Comparison of ENCODE assay signal across 8 cellular contexts in genomic region chr17:2259769-2260536, GRCh38. TPM values are rescaled to one million over a fixed set of nuclear protein-coding genes. Genes with fewer than 3 reads are reported as not detected.
A peak's percentile ranks its signal among the peaks of the same experiment; 100 is the strongest.
DNase-seq lines count a peak whose midpoint lies in the region; ATAC-seq lines count a peak whose summit lies in the region.

No MANE protein-coding gene starts in this region.

- H3K4me3 Mint-ChIP-seq in activated T-cell treated with anti-CD3 and anti-CD28 coated beads, Interleukin-2, amount 50 U/mL, for 4 hours, result peak overlapping the region; percentile 36
- H3K4me3 Mint-ChIP-seq in naive thymus-derived CD8-positive, alpha-beta T cell, result peak overlapping the region; percentile 58 to 84 (median 76)

- peaks cover 66% of the 10 kb centered on the region for H3K4me1 Mint-ChIP-seq in activated T-cell treated with anti-CD3 and anti-CD28 coated beads, Interleukin-2, amount 50 U/mL, for 4 hours (ENCODE audit: low read depth)
- peaks cover 25 to 76% (median 68%) of the 10 kb centered on the region in 4 donors for H3K4me1 Mint-ChIP-seq in naive thymus-derived CD8-positive, alpha-beta T cell

- H3K9me3 ChIP-seq in right cardiac atrium (ENCODE audit: control insufficient read depth, low read length), result no peaks in the 10 kb centered on the region

- DNase-seq in activated T-cell treated with anti-CD3 and anti-CD28 coated beads, Interleukin-2, amount 50 U/mL, for 4 hours, result peak; percentile 57
- peak in 8 of 10 donors; percentile 31 to 66 (median 56) for DNase-seq in naive thymus-derived CD8-positive, alpha-beta T cell
- DNase-seq in NCI-H345 (lab: John Stamatoyannopoulos, UW), result no peak
- DNase-seq in NCI-H1930 (lab: John Stamatoyannopoulos, UW), result no peak
- no peak for DNase-seq in NCI-H2029 treated with DMSO at 0.1 percent for 48 hours (lab: John Stamatoyannopoulos, UW)
- DNase-seq in right cardiac atrium, result no peak

- H3K27me3 Mint-ChIP-seq in activated T-cell treated with anti-CD3 and anti-CD28 coated beads, Interleukin-2, amount 50 U/mL, for 4 hours (ENCODE audit: low read depth), result no peaks in the 10 kb centered on the region
- H3K27me3 Mint-ChIP-seq in naive thymus-derived CD8-positive, alpha-beta T cell, result no peaks in the 10 kb centered on the region

- WGBS in right cardiac atrium, result 78% methylated on average over 8 of the region's 8 CpGs

- H3K27ac Mint-ChIP-seq in naive thymus-derived CD8-positive, alpha-beta T cell, result peak overlapping the region; percentile 86 to 97 (median 96)

- intact Hi-C loops in right cardiac atrium (cut with DNase I), result no loop called here

- no peak overlapping the region for H3K27ac ChIP-seq in right cardiac atrium (ENCODE audit: low read length)

- H3K9me3 Mint-ChIP-seq in activated T-cell treated with anti-CD3 and anti-CD28 coated beads, Interleukin-2, amount 50 U/mL, for 4 hours, result no peaks in the 10 kb centered on the region
- no peaks in the 10 kb centered on the region for H3K9me3 Mint-ChIP-seq in naive thymus-derived CD8-positive, alpha-beta T cell

- no peak overlapping the region for H3K4me3 ChIP-seq in right cardiac atrium (ENCODE audit: low read length)

- H3K4me1 ChIP-seq in right cardiac atrium (ENCODE audit: control insufficient read depth, insufficient read depth, low read length), result peaks cover 4% of the 10 kb centered on the region

- peaks cover 18% of the 10 kb centered on the region for H3K36me3 Mint-ChIP-seq in activated T-cell treated with anti-CD3 and anti-CD28 coated beads, Interleukin-2, amount 50 U/mL, for 4 hours (ENCODE audit: insufficient read depth)
- peaks cover 1 to 9% (median 9%) of the 10 kb centered on the region in 3 donors for H3K36me3 Mint-ChIP-seq in naive thymus-derived CD8-positive, alpha-beta T cell

- H3K27me3 ChIP-seq in right cardiac atrium (ENCODE audit: control insufficient read depth, insufficient read depth), result no peaks in the 10 kb centered on the region

- peak; percentile 78 for ATAC-seq in GM19395 (IDR thresholded peaks at IDR 0.05; ENCODE audit: unreplicated experiment)
- ATAC-seq in HG03565 (IDR thresholded peaks at IDR 0.05; ENCODE audit: unreplicated experiment), result peak; percentile 43
- peak; percentile 86 to 87 for ATAC-seq in activated T-cell treated with anti-CD3 and anti-CD28 coated beads, Interleukin-2, amount 50 U/mL, for 4 hours
- ATAC-seq in naive thymus-derived CD8-positive, alpha-beta T cell, result peak; percentile 48 to 76
- no peak for ATAC-seq in right cardiac atrium

- POLR2A ChIA-PET in naive thymus-derived CD8-positive, alpha-beta T cell (lab: Charles Lee), result interaction anchor here (0.9 to 6.6 kb wide), 10 partner anchors 7 to 93 kb away, joined by 3 to 59 read pairs (median 6); no protein-coding TSS in a partner anchor

RNA-seq across cellular contexts. Expression of gene SMG6, which starts 43.6 kb away (rescaled TPM):
- total RNA-seq in activated T-cell treated with anti-CD3 and anti-CD28 coated beads, Interleukin-2, amount 50 U/mL, for 4 hours, result 10 to 100 TPM; 27.9 to 36.1 (median 30.7) TPM
- 10 to 100 TPM; 49.6 to 51.4 TPM for total RNA-seq in naive thymus-derived CD8-positive, alpha-beta T cell
- polyA plus RNA-seq in naive thymus-derived CD8-positive, alpha-beta T cell, result 10 to 100 TPM in 1 of 3 donors, 1 to 10 TPM in 2; 5.3 to 13.5 (median 9.0) TPM
- 10 to 100 TPM; 22.9 to 36.0 (median 30.6) TPM for total RNA-seq in right cardiac atrium
- polyA plus RNA-seq in right cardiac atrium, result 18.7 TPM

RNA-seq across cellular contexts. Expression of gene SRR, which starts 43.8 kb away (rescaled TPM):
- total RNA-seq in activated T-cell treated with anti-CD3 and anti-CD28 coated beads, Interleukin-2, amount 50 U/mL, for 4 hours, result 1 to 10 TPM; 2.5 to 6.5 (median 6.1) TPM
- 1 to 10 TPM; 6.1 to 7.3 TPM for total RNA-seq in naive thymus-derived CD8-positive, alpha-beta T cell
- polyA plus RNA-seq in naive thymus-derived CD8-positive, alpha-beta T cell, result 1 to 10 TPM; 3.6 to 9.6 (median 8.4) TPM
- total RNA-seq in right cardiac atrium, result 10 to 100 TPM; 11.1 to 12.5 (median 11.8) TPM
- 5.2 TPM for polyA plus RNA-seq in right cardiac atrium

Comparison
In these comparisons a context has a peak if more than half of its experiments do, and no peak if none do; other contexts are left out.
1. ATAC-seq: peak in GM19395 (single experiment), HG03565 (single experiment), activated T-cell treated with anti-CD3 and anti-CD28 coated beads, Interleukin-2, amount 50 U/mL, for 4 hours (2 of 2) and naive thymus-derived CD8-positive, alpha-beta T cell (2 of 2); none in right cardiac atrium (0 of 2).
2. DNase-seq: peak in activated T-cell treated with anti-CD3 and anti-CD28 coated beads, Interleukin-2, amount 50 U/mL, for 4 hours (single experiment) and naive thymus-derived CD8-positive, alpha-beta T cell (8 of 10); none in NCI-H345 (single experiment), NCI-H1930 (0 of 2), NCI-H2029 treated with DMSO at 0.1 percent for 48 hours (single experiment) and right cardiac atrium (0 of 3).